Comparison of ENCODE assay signal across 17 cellular contexts in genomic region chr10:5507649-5508131, GRCh38. TPM values are rescaled to one million over a fixed set of nuclear protein-coding genes. Genes with fewer than 3 reads are reported as not detected.
DNase-seq lines count a peak whose midpoint lies in the region; ATAC-seq and TF ChIP-seq lines count a peak whose summit lies in the region.
"Had no signal": no experiment of that assay in that cellular context is flagged by ENCODE, and none has a peak within 500 bp of the region (broad histone marks: within the 10 kb centered on the region; RNA-seq: fewer than 3 reads in every experiment).

No MANE protein-coding gene starts in this region.

- H3K4me1 ChIP-seq in esophagus muscularis mucosa (peaks cover 0 to 33% (median 32%) of the 10 kb centered on the region in 4 donors), osteoblast (ENCODE audit: insufficient read depth, low read length) (no peaks in the 10 kb centered on the region), suprapubic skin (peaks cover 90% of the 10 kb centered on the region), GM23248 (ENCODE audit: insufficient read depth) (no peaks in the 10 kb centered on the region)

- CTCF ChIA-PET in RWPE1 (lab: Yijun Ruan, JAX), result no interaction called here

- no peak overlapping the region for H3K9ac ChIP-seq in GM23248

- no peaks in the 10 kb centered on the region for H3F3A ChIP-seq in GM23248 (ENCODE audit: insufficient read depth)

- H3K9me2 ChIP-seq in GM23248 (ENCODE audit: insufficient read depth), result no peaks in the 10 kb centered on the region

- intact Hi-C loops in esophagus muscularis mucosa (cut with DNase I), result no loop called here

- WGBS in esophagus muscularis mucosa, result 94% methylated on average over 8 of the region's 14 CpGs
- 82% methylated on average over 7 of the region's 14 CpGs for WGBS in suprapubic skin
- 88% methylated on average over 13 to 14 of the region's 14 CpGs for WGBS in GM23248 (ENCODE audit: low coverage in 1 of 2, low lambda C conversion rate in 2 of 2, missing lambda C conversion rate in 2 of 2), 2 experiments

- ATAC-seq in GM18858 (IDR thresholded peaks at IDR 0.05; ENCODE audit: unreplicated experiment), result no peak

- H3K9me3 ChIP-seq in esophagus muscularis mucosa, result no peaks in the 10 kb centered on the region
- H3K9me3 ChIP-seq in osteoblast (ENCODE audit: low read depth, low read length), result no peaks in the 10 kb centered on the region
- no peaks in the 10 kb centered on the region for H3K9me3 ChIP-seq in suprapubic skin
- H3K9me3 ChIP-seq in GM23248 (ENCODE audit: low read depth), result no peaks in the 10 kb centered on the region

- in situ Hi-C loops in GM23248 (cut with MboI), result no loop called here

- TF ChIP-seq POLR2A in esophagus muscularis mucosa (IDR thresholded peaks at IDR 0.05; ENCODE audit: low read depth) (no peak), suprapubic skin (IDR thresholded peaks at IDR 0.05) (no peak)

- TF ChIP-seq CTCF in RWPE1 (conservative IDR thresholded peaks at IDR 0.05; ENCODE audit: low read depth) (no peak), esophagus muscularis mucosa (IDR thresholded peaks at IDR 0.05) (no peak), osteoblast (IDR thresholded peaks at IDR 0.05; ENCODE audit: extremely low read depth, low read depth, low read length) (no peak), suprapubic skin (IDR thresholded peaks at IDR 0.05) (no peak)

- TF ChIP-seq EP300 in esophagus muscularis mucosa (IDR thresholded peaks at IDR 0.05) (no peak), suprapubic skin (IDR thresholded peaks at IDR 0.05) (no peak)

- POLR2A ChIA-PET in RWPE1 (lab: Yijun Ruan, JAX; ENCODE audit: low non-redundant PET), result no interaction called here

- H3K4me2 ChIP-seq in osteoblast (ENCODE audit: insufficient read depth, low read length) (no peak overlapping the region), GM23248 (ENCODE audit: unreplicated experiment) (no peak overlapping the region)

- H3K4me3 ChIP-seq in esophagus muscularis mucosa (no peak overlapping the region), osteoblast (ENCODE audit: insufficient read depth, low read length) (no peak overlapping the region), suprapubic skin (no peak overlapping the region), GM23248 (no peak overlapping the region)

- H3K36me3 ChIP-seq in esophagus muscularis mucosa, result no peaks in the 10 kb centered on the region
- H3K36me3 ChIP-seq in osteoblast (ENCODE audit: insufficient read depth, low read length), result no peaks in the 10 kb centered on the region
- no peaks in the 10 kb centered on the region for H3K36me3 ChIP-seq in suprapubic skin
- H3K36me3 ChIP-seq in GM23248 (ENCODE audit: low read depth), result no peaks in the 10 kb centered on the region

- H3K27ac ChIP-seq in RWPE1, result peak overlapping the region; percentile 69
- H3K27ac ChIP-seq in esophagus muscularis mucosa (replicated peaks in 1 of 4), result peak overlapping the region; percentile 41 to 70 (median 60)
- H3K27ac ChIP-seq in osteoblast (ENCODE audit: low read depth, low read length), result no peak overlapping the region
- H3K27ac ChIP-seq in suprapubic skin, result peak overlapping the region; percentile 78
- H3K27ac ChIP-seq in GM23248, result no peak overlapping the region

- no peak for DNase-seq in RWPE1 (ENCODE audit: low spot score)
- no peak for DNase-seq in esophagus muscularis mucosa (ENCODE audit: extremely low spot score)
- DNase-seq in osteoblast (ENCODE audit: insufficient read length, low spot score, missing footprints), result peak; percentile 18
- no peak for DNase-seq in suprapubic skin (ENCODE audit: low spot score in 2 of 2)
- DNase-seq in 8988T, result no peak
- no peak for DNase-seq in GM23248
- DNase-seq: ACHN, C1 segment of cervical spinal cord, KBM-7, NCI-H1105 treated with DMSO at 0.1 percent for 48 hours, NCI-H1694 treated with DMSO at 0.1 percent for 48 hours, NCI-H2107, NCI-H510A, NCI-H774, SHP77 treated with DMSO at 0.1 percent for 48 hours had no signal

- no peaks in the 10 kb centered on the region for H3K79me2 ChIP-seq in osteoblast (ENCODE audit: insufficient read depth, low read length)
- no peaks in the 10 kb centered on the region for H3K79me2 ChIP-seq in GM23248 (ENCODE audit: insufficient read depth)

- H3K27me3 ChIP-seq in esophagus muscularis mucosa (no peaks in the 10 kb centered on the region), osteoblast (ENCODE audit: insufficient read depth, low read length) (peaks cover 13% of the 10 kb centered on the region), suprapubic skin (no peaks in the 10 kb centered on the region), GM23248 (replicated peaks; ENCODE audit: insufficient read depth) (no peaks in the 10 kb centered on the region)

- H4K20me1 ChIP-seq in osteoblast (ENCODE audit: insufficient read depth, low read length) (no peaks in the 10 kb centered on the region), GM23248 (ENCODE audit: insufficient read depth) (no peaks in the 10 kb centered on the region)

- H2AFZ ChIP-seq in osteoblast (ENCODE audit: low read length) (no peak overlapping the region), GM23248 (no peak overlapping the region)

RNA-seq across cellular contexts. Expression of gene CALML5, which starts 8.3 kb away (rescaled TPM):
- total RNA-seq in esophagus muscularis mucosa (not detected), osteoblast (not detected in 2 replicates), suprapubic skin (1,000 to 10,000 TPM in 3 of 4 donors, 100 to 1,000 TPM in 1; 429 to 3,135 (median 2,230) TPM)
- not detected in 2 replicates for total RNA-seq in GM23248 (2014; rRNA removed; shearing (Covaris generic))
- not detected in 2 replicates for polyA plus RNA-seq in GM23248 (2016; fragmentation: Nextera tagmentation; extraction: Ambion mirVana)
- total RNA-seq: OCI-LY7 had no signal

RNA-seq across cellular contexts. Expression of gene CALML3, which starts 17.1 kb away (rescaled TPM):
- total RNA-seq in esophagus muscularis mucosa (not detected), osteoblast (not detected in 2 replicates), suprapubic skin (100 to 1,000 TPM in 2 of 4 donors, 10 to 100 TPM in 2; 27.4 to 296 (median 105) TPM)
- total RNA-seq in GM23248 (2014; rRNA removed; shearing (Covaris generic)), result not detected in 2 replicates
- not detected in 2 replicates for polyA plus RNA-seq in GM23248 (2016; fragmentation: Nextera tagmentation; extraction: Ambion mirVana)
- total RNA-seq: OCI-LY7 had no signal

Comparison
In these comparisons a context has a peak if more than half of its experiments do, and no peak if none do; other contexts are left out.
1. H3K27ac ChIP-seq: peak in RWPE1 (single experiment), esophagus muscularis mucosa (4 of 4) and suprapubic skin (single experiment); none in osteoblast (single experiment) and GM23248 (single experiment).
2. RNA of gene CALML5, which starts 8.3 kb away (total RNA-seq): 429 to 3,135 TPM in suprapubic skin; not detected in esophagus muscularis mucosa, not detected in osteoblast and not detected in GM23248; every median in the first group is over 100 times any median in the second.
3. RNA of gene CALML3, which starts 17.1 kb away (total RNA-seq): 27.4 to 296 TPM in suprapubic skin; not detected in esophagus muscularis mucosa, not detected in osteoblast and not detected in GM23248; every median in the first group is over 10 times any median in the second.